In genomic region chr15:85329561-85330421, GRCh38 we compare ENCODE assay signal across 1 cellular context.
TF ChIP-seq lines count a peak whose summit lies in the region.

No MANE protein-coding gene starts in this region.

TF ChIP-seq in GM12878, 131 proteins besides CTCF, POLR2A, EP300 and RAD21 (continued from another document and continues in another):
- TF ChIP-seq SKIL (IDR thresholded peaks at IDR 0.05; ENCODE audit: low read depth, poor library complexity, severe bottlenecking) = peak; percentile 77
- no peak for TF ChIP-seq YBX1 (IDR thresholded peaks at IDR 0.05)
- TF ChIP-seq JUNB (IDR thresholded peaks at IDR 0.05) = no peak
- TF ChIP-seq NR2C1 (IDR thresholded peaks at IDR 0.05) = no peak
- no peak for TF ChIP-seq MYC (IDR thresholded peaks at IDR 0.05; ENCODE audit: insufficient read depth, insufficient read length, insufficient replicate concordance, low read length, severe bottlenecking)
- no peak for TF ChIP-seq POLR2AphosphoS2 (IDR thresholded peaks at IDR 0.05; ENCODE audit: low read depth, low read length)
- no peak for TF ChIP-seq RBBP5 (conservative IDR thresholded peaks at IDR 0.05)
- TF ChIP-seq BACH1 (IDR thresholded peaks at IDR 0.05; ENCODE audit: borderline replicate concordance) = no peak
- TF ChIP-seq CREM (IDR thresholded peaks at IDR 0.05; ENCODE audit: low read depth) = peak; percentile 76; the same call in 1 of the 2 replicates
- TF ChIP-seq CEBPZ (IDR thresholded peaks at IDR 0.05; ENCODE audit: low read depth, low read length) = no peak
- TF ChIP-seq RUNX3 (IDR thresholded peaks at IDR 0.05; ENCODE audit: low read length) = peak; percentile 79
- TF ChIP-seq ZNF217 (IDR thresholded peaks at IDR 0.05) = peak; percentile 98
- no peak for TF ChIP-seq SUZ12 (IDR thresholded peaks at IDR 0.05; ENCODE audit: unreplicated experiment)
- 0 out of 2 replicates have a peak, but pooled peaks have one; percentile 50 for TF ChIP-seq TARDBP (IDR thresholded peaks at IDR 0.05; ENCODE audit: borderline replicate concordance)
- TF ChIP-seq CHD1 (IDR thresholded peaks at IDR 0.05; ENCODE audit: low read depth, low read length) = no peak
- TF ChIP-seq GATAD2B (conservative IDR thresholded peaks at IDR 0.05; ENCODE audit: low read depth) = peak; percentile 67; the same call in 1 of the 2 replicates
- TF ChIP-seq IKZF1 (conservative IDR thresholded peaks at IDR 0.05) = peak; percentile 80
- TF ChIP-seq EGR1 (IDR thresholded peaks at IDR 0.05; ENCODE audit: borderline replicate concordance in 1 of 2, low read depth in 2 of 2, low read length in 2 of 2) = no peak
- TF ChIP-seq ETV6 (conservative IDR thresholded peaks at IDR 0.05 in 1 of 2, IDR thresholded peaks at IDR 0.05 in 1 of 2; ENCODE audit: borderline replicate concordance in 1 of 2, low read depth in 1 of 2) = peak in 1 of 2 experiments; percentile 87; a peak in 2 of 4 replicates
- TF ChIP-seq HCFC1 (IDR thresholded peaks at IDR 0.05; ENCODE audit: low read length) = no peak
- TF ChIP-seq PML (IDR thresholded peaks at IDR 0.05; ENCODE audit: low read length) = peak; percentile 62; the same call in 1 of the 2 replicates
- TF ChIP-seq ZBTB33 (IDR thresholded peaks at IDR 0.05) = no peak
- TF ChIP-seq ESRRA (IDR thresholded peaks at IDR 0.05; ENCODE audit: low read length) = no peak
- no peak for TF ChIP-seq IRF3 (IDR thresholded peaks at IDR 0.05)
- TF ChIP-seq MEF2A (IDR thresholded peaks at IDR 0.05; ENCODE audit: insufficient read depth, low read depth, low read length) = peak; percentile 67
- peak; percentile 59; the same call in 1 of the 2 replicates for TF ChIP-seq NBN (IDR thresholded peaks at IDR 0.05)
- no peak for TF ChIP-seq KAT2A (conservative IDR thresholded peaks at IDR 0.05; ENCODE audit: control insufficient read depth, low read depth, low read length)
- no peak for TF ChIP-seq SUPT20H (IDR thresholded peaks at IDR 0.05; ENCODE audit: borderline replicate concordance, control insufficient read depth, low read depth, low read length)
- TF ChIP-seq NR2C2 (IDR thresholded peaks at IDR 0.05; ENCODE audit: borderline replicate concordance, control insufficient read depth, insufficient read length, low read depth) = no peak
- no peak for TF ChIP-seq E2F8 (IDR thresholded peaks at IDR 0.05; ENCODE audit: low read depth, partially characterized antibody)
- no peak for TF ChIP-seq BRCA1 (IDR thresholded peaks at IDR 0.05; ENCODE audit: low read depth, low read length)
- TF ChIP-seq KDM1A (IDR thresholded peaks at IDR 0.05; ENCODE audit: borderline replicate concordance) = no peak
- TF ChIP-seq ZNF207 (IDR thresholded peaks at IDR 0.05; ENCODE audit: borderline replicate concordance) = no peak
- TF ChIP-seq MTA2 (IDR thresholded peaks at IDR 0.05; ENCODE audit: low read depth) = peak; percentile 76; the same call in 1 of the 2 replicates
- TF ChIP-seq EZH2 (IDR thresholded peaks at IDR 0.05; ENCODE audit: borderline replicate concordance, control insufficient read depth, low read depth, low read length) = no peak
- no peak for TF ChIP-seq SIN3A (IDR thresholded peaks at IDR 0.05; ENCODE audit: low read depth, low read length)
- peak; percentile 16 for TF ChIP-seq SP1 (IDR thresholded peaks at IDR 0.05; ENCODE audit: low read depth, low read length)
- TF ChIP-seq RCOR1 (conservative IDR thresholded peaks at IDR 0.05; ENCODE audit: low read depth, low read length) = no peak; the same call in 1 of the 2 replicates
- peak; percentile 73; the same call in 1 of the 2 replicates for TF ChIP-seq ASH2L (IDR thresholded peaks at IDR 0.05; ENCODE audit: borderline replicate concordance, low read depth)
- TF ChIP-seq NKRF (conservative IDR thresholded peaks at IDR 0.05) = no peak
- no peak for TF ChIP-seq BCL3 (IDR thresholded peaks at IDR 0.05; ENCODE audit: borderline replicate concordance, insufficient read depth, low read depth, low read length, poor library complexity, severe bottlenecking)
- peak; percentile 85 for TF ChIP-seq MTA3 (IDR thresholded peaks at IDR 0.05; ENCODE audit: borderline replicate concordance, low read length)
- peak; percentile 98 for TF ChIP-seq SPI1 (IDR thresholded peaks at IDR 0.05; ENCODE audit: borderline replicate concordance, insufficient read depth, low read depth, low read length)
- TF ChIP-seq JUND (IDR thresholded peaks at IDR 0.05; ENCODE audit: low read depth, low read length) = no peak
- TF ChIP-seq POLR2AphosphoS5 (IDR thresholded peaks at IDR 0.05; ENCODE audit: low read length) = peak; percentile 44
